1 cellular context compared by ENCODE assay signal in genomic region chr1:230206976-230207375, GRCh38.
A peak's percentile ranks its signal among the peaks of the same experiment; 100 is the strongest.
TF ChIP-seq lines count a peak whose summit lies in the region.

No MANE protein-coding gene starts in this region.

TF ChIP-seq in HEK293, 187 proteins besides CTCF, POLR2A, EP300 and RAD21:
- TF ChIP-seq ZNF184 (tag by site-specific recombination; IDR thresholded peaks at IDR 0.05) (no peak), YY2 (tag by site-specific recombination; IDR thresholded peaks at IDR 0.05) (no peak), GLIS1 (tag by site-specific recombination; IDR thresholded peaks at IDR 0.05) (no peak), ZNF24 (tag by site-specific recombination; IDR thresholded peaks at IDR 0.05) (no peak), GLI4 (tag by site-specific recombination; IDR thresholded peaks at IDR 0.05) (no peak), ZFHX2 (tag by site-specific recombination; conservative IDR thresholded peaks at IDR 0.05) (peak; percentile 46; the same call in 1 of the 2 replicates), ZNF501 (tag by site-specific recombination; IDR thresholded peaks at IDR 0.05) (no peak)
